Comparison of ENCODE assay signal across 8 cellular contexts in the genomic region with DNA sequence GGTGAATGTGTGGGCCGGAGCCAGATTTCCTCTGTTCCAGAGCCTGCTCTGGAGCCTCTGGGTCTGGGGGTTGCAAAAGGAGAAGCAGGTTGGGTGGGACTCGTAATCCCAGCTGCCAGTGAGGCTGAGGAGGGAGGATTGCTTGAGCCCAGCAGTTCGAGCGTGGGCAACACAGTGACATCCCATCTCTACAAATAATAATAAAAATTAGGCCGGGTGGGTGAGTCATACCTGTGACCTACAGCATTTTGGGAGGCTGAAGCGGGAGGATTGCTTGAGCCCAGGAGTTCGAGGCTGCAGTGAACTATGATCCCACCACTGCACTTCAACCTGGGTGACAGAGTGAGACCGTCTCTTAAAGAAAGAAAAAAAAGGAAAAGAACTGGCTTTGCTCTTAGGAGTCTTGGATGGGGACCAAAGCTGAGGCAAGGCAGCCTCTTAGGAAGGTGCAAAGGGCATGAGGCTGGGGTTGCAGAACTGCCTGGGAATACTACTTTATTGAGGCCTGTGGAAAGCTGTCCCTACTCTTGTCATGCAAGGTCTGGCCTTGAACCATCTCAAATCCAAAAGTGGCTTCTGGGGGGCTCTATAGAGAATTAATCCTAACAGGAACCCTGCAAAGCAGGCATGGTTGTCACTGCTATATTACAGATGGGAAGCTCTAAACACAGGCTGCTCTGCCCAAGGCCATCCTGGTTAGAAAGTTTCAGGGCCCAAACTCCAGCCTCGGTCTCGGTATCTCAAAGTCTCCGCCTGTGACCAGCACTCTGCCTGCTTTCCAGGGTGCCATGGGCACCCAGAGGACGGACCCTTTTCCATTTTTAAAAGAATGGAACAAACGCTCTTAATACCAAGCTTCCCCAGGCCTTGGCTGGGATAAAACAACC. TPM values are rescaled to one million over a fixed set of nuclear protein-coding genes. Genes with fewer than 3 reads are reported as not detected.
A peak's percentile ranks its signal among the peaks of the same experiment; 100 is the strongest.
DNase-seq lines count a peak whose midpoint lies in the region; ATAC-seq, FAIRE-seq and TF ChIP-seq lines count a peak whose summit lies in the region.

No MANE protein-coding gene starts in this region.

- H3K9me3 ChIP-seq in CD8-positive, alpha-beta memory T cell (ENCODE audit: low read length), result no peaks in the 10 kb centered on the region
- H3K9me3 ChIP-seq in Panc1 (ENCODE audit: control insufficient read depth, insufficient read depth, low read depth, low read length) (no peaks in the 10 kb centered on the region), H1 (ENCODE audit: insufficient read depth in 2 of 2, low read depth in 1 of 2, low read length in 1 of 2) (no peaks in the 10 kb centered on the region)

- TF ChIP-seq POLR2A in H1 (IDR thresholded peaks at IDR 0.05; ENCODE audit: control extremely low read depth in 1 of 2, low read depth in 2 of 2, low read length in 2 of 2), result no peak

- H4K5ac ChIP-seq in H1 (ENCODE audit: insufficient read length, low read depth, low read length), result no peak overlapping the region

- H2BK15ac ChIP-seq in H1 (ENCODE audit: low read length), result no peak overlapping the region

- no peaks in the 10 kb centered on the region; a peak in 1 of 4 replicates for H3K79me2 ChIP-seq in H1 (ENCODE audit: control insufficient read depth in 1 of 2, insufficient read depth in 2 of 2, low read length in 2 of 2)

- H3K4ac ChIP-seq in H1 (replicated peaks; ENCODE audit: insufficient read length, low read depth, low read length), result no peak overlapping the region

- H2AFZ ChIP-seq in H1 (ENCODE audit: low read length), result no peak overlapping the region

- H3K27me3 Mint-ChIP-seq in CD8-positive, alpha-beta memory T cell, result peaks cover 0 to 2% of the 10 kb centered on the region in 2 donors
- H3K27me3 Mint-ChIP-seq in natural killer cell (ENCODE audit: low read depth in 2 of 2), result no peaks in the 10 kb centered on the region

- peaks cover 47 to 53% (median 52%) of the 10 kb centered on the region in 3 donors for H3K4me1 Mint-ChIP-seq in CD8-positive, alpha-beta memory T cell
- H3K4me1 Mint-ChIP-seq in natural killer cell, result peaks cover 49 to 51% of the 10 kb centered on the region in 2 donors

- FAIRE-seq in H1 (lab: Jason Lieb, UNC), result no peak

- H3K9ac ChIP-seq in H1 (replicated peaks in 1 of 4; ENCODE audit: extremely low read depth in 1 of 4, low read depth in 3 of 4, low read length in 3 of 4), result peak overlapping the region; percentile 24 to 62 (median 56); a peak in 6 of 7 replicates

- no peak overlapping the region for H3K56ac ChIP-seq in H1 (replicated peaks; ENCODE audit: insufficient read length, low read depth, low read length)

- TF ChIP-seq EP300 in H1 (IDR thresholded peaks at IDR 0.05; ENCODE audit: borderline replicate concordance in 1 of 2, low read depth in 2 of 2, low read length in 2 of 2), result no peak

- H3K23ac ChIP-seq in H1 (ENCODE audit: insufficient read length), result no peak overlapping the region

- peaks cover 46% of the 10 kb centered on the region for H3K4me1 ChIP-seq in CD8-positive, alpha-beta memory T cell (ENCODE audit: insufficient read depth, low read length)
- H3K4me1 ChIP-seq in Panc1 (ENCODE audit: control insufficient read depth, insufficient read depth, low read length), result peaks cover 15% of the 10 kb centered on the region
- peaks cover 0 to 4% (median 2%) of the 10 kb centered on the region in 4 experiments; a peak in 3 of 7 replicates for H3K4me1 ChIP-seq in H1 (replicated peaks in 1 of 4; ENCODE audit: control insufficient read depth in 3 of 4, insufficient read depth in 4 of 4, low read length in 3 of 4)

- H2BK120ac ChIP-seq in H1 (replicated peaks; ENCODE audit: low read depth, low read length), result no peak overlapping the region

- no peak overlapping the region for H2BK12ac ChIP-seq in H1 (ENCODE audit: low read depth, low read length)

- POLR2A ChIA-PET in CD8-positive, alpha-beta memory T cell (lab: Charles Lee), result interaction anchor here (0.6 to 6.2 kb wide), 8 partner anchors 24 to 227 kb away, joined by 3 to 60 read pairs (median 10); partner anchors contain the start of genes PLEKHF1, POP4 and URI1
- POLR2A ChIA-PET in Panc1 (lab: Charles Lee), result interaction anchor here (0.6 to 0.7 kb wide), 2 partner anchors 8 to 17 kb away, joined by 9 read pairs; no protein-coding TSS in a partner anchor
- POLR2A ChIA-PET in H1 (lab: Charles Lee; ENCODE audit: partially characterized antibody), result interaction anchor here (0.6 to 4.4 kb wide), 8 partner anchors 9 to 104 kb away, joined by 3 to 17 read pairs (median 4); no protein-coding TSS in a partner anchor

- 78% methylated on average over 13 of the region's 13 CpGs; no CpG with 5 or more reads in 1 of the 2 experiments for WGBS in H1 (ENCODE audit: extremely low coverage in 1 of 2, insufficient coverage in 1 of 2, insufficient read length in 1 of 2, insufficient replicate concordance in 2 of 2, low coverage in 1 of 2, low lambda C conversion rate in 2 of 2, missing lambda C conversion rate in 1 of 2), 2 experiments

- peak overlapping the region; percentile 88 to 95 (median 91) for H3K4me3 Mint-ChIP-seq in CD8-positive, alpha-beta memory T cell
- H3K4me3 Mint-ChIP-seq in natural killer cell, result peak overlapping the region; percentile 95

- TF ChIP-seq RAD21 in H1 (IDR thresholded peaks at IDR 0.05 in 1 of 2, conservative IDR thresholded peaks at IDR 0.05 in 1 of 2; ENCODE audit: low read depth in 2 of 2, low read length in 2 of 2), result no peak

- in situ Hi-C loops in Panc1 (cut with HindIII; ENCODE audit: low pct_unique_long_range_greater_than_20kb, low sequenced_read_pairs), result no loop called here

- H3K27ac Mint-ChIP-seq in CD8-positive, alpha-beta memory T cell, result peak overlapping the region; percentile 93 to 97 (median 96)
- H3K27ac Mint-ChIP-seq in natural killer cell, result peak overlapping the region; percentile 75 to 88

- H3K4me3 ChIP-seq in CD8-positive, alpha-beta memory T cell (ENCODE audit: low read length), result peak overlapping the region; percentile 83
- H3K4me3 ChIP-seq in Panc1 (ENCODE audit: low read depth in 2 of 2, low read length in 2 of 2) (peak overlapping the region; percentile 76 to 78), H1 (ENCODE audit: extremely low read depth in 1 of 4, insufficient read depth in 2 of 4, low read depth in 3 of 4, low read length in 4 of 4) (peak overlapping the region; percentile 62 to 75 (median 66))

- H3K36me3 Mint-ChIP-seq in CD8-positive, alpha-beta memory T cell, result peaks cover 0 to 3% (median 0%) of the 10 kb centered on the region in 3 donors
- H3K36me3 Mint-ChIP-seq in natural killer cell, result no peaks in the 10 kb centered on the region

- H3K4me2 ChIP-seq in H1 (ENCODE audit: insufficient read depth in 1 of 2, low read depth in 2 of 2, low read length in 2 of 2), result peak overlapping the region; percentile 73 to 74

- peak overlapping the region; percentile 35; the same call in 1 of the 2 replicates for H2BK5ac ChIP-seq in H1 (ENCODE audit: low read depth, low read length)

- H2BK20ac ChIP-seq in H1 (ENCODE audit: low read length), result no peak overlapping the region

- no peak overlapping the region for H4K8ac ChIP-seq in H1 (ENCODE audit: extremely low read depth, insufficient read depth, low read length)

- peak overlapping the region; percentile 61 for H4K91ac ChIP-seq in H1 (replicated peaks; ENCODE audit: insufficient read length, low read length)

- CTCF ChIA-PET in CD8-positive, alpha-beta memory T cell (lab: Charles Lee), result interaction anchor here (0.7 to 9.3 kb wide), 34 partner anchors 9 to 198 kb away, joined by 3 to 175 read pairs (median 6); partner anchors contain the start of genes PLEKHF1 and POP4
- CTCF ChIA-PET in Panc1 (lab: Charles Lee) (interaction anchor here (0.7 to 2.0 kb wide), 9 partner anchors 9 to 164 kb away, joined by 3 to 14 read pairs (median 4); no protein-coding TSS in a partner anchor), H1 (lab: Charles Lee; ENCODE audit: partially characterized antibody) (interaction anchor here (0.6 to 5.7 kb wide), 50 partner anchors 8 to 612 kb away, joined by 3 to 52 read pairs (median 4); no protein-coding TSS in a partner anchor)

- peak overlapping the region; percentile 95 for H3K27ac ChIP-seq in CD8-positive, alpha-beta memory T cell (ENCODE audit: low read depth, low read length)
- H3K27ac ChIP-seq in Panc1 (ENCODE audit: low read length), result peak overlapping the region; percentile 96
- 0 out of 2 replicates have a peak overlapping the region, but pooled peaks have one; percentile 47 for H3K27ac ChIP-seq in H1 (ENCODE audit: low read depth, low read length)

- no peak overlapping the region for H3K14ac ChIP-seq in H1 (ENCODE audit: insufficient read length)

- TSS peak; percentile 96 for BruUV-seq in Panc1 (replicated peaks; lab: Mats Ljungman, UMichigan)

- no peaks in the 10 kb centered on the region for H4K20me1 ChIP-seq in H1 (replicated peaks in 1 of 2; ENCODE audit: control insufficient read depth in 1 of 2, insufficient read depth in 2 of 2, low read length in 2 of 2)

- no peak for DNase-seq in CD8-positive, alpha-beta memory T cell
- DNase-seq in Panc1 (ENCODE audit: low read depth, low spot score) (no peak), H1 (ENCODE audit: low read depth in 1 of 2, low spot score in 2 of 2) (no peak), natural killer cell (no peak), RPMI8226 (no peak)
- DNase-seq in stimulated activated naive CD4-positive, alpha-beta T cell treated with Interleukin-2 at 50 U/mL for 16 hours (lab: John Stamatoyannopoulos, UW), result no peak

- peak overlapping the region; percentile 71; the same call in 1 of the 2 replicates for H3K18ac ChIP-seq in H1 (ENCODE audit: extremely low read depth, low read length)

- H3K23me2 ChIP-seq in H1 (ENCODE audit: low read depth, low read length), result peaks cover 2% of the 10 kb centered on the region; the same call in 1 of the 2 replicates

- intact Hi-C loops in Panc1 (cut with micrococcal nuclease; ENCODE audit: unreplicated experiment) (loop anchor here (1.0 kb wide), 2 partner anchors 22 to 106 kb away; no protein-coding TSS in a partner anchor), natural killer cell (cut with micrococcal nuclease) (loop anchor here (1.0 kb wide), 2 partner anchors 22 to 106 kb away; no protein-coding TSS in a partner anchor)

- H3K27me3 ChIP-seq in CD8-positive, alpha-beta memory T cell (ENCODE audit: insufficient read depth, low read length, poor library complexity, severe bottlenecking), result no peaks in the 10 kb centered on the region
- H3K27me3 ChIP-seq in Panc1 (ENCODE audit: control insufficient read depth, insufficient read depth, low read length) (no peaks in the 10 kb centered on the region), H1 (replicated peaks in 1 of 4; ENCODE audit: control insufficient read depth in 3 of 4, extremely low read depth in 1 of 4, insufficient read depth in 3 of 4, low read length in 3 of 4) (no peaks in the 10 kb centered on the region)

- no peaks in the 10 kb centered on the region for H3K36me3 ChIP-seq in CD8-positive, alpha-beta memory T cell (ENCODE audit: insufficient read depth, low read length)
- no peaks in the 10 kb centered on the region for H3K36me3 ChIP-seq in Panc1 (ENCODE audit: control insufficient read depth, insufficient read depth, low read length)
- H3K36me3 ChIP-seq in H1 (ENCODE audit: control insufficient read depth in 2 of 4, insufficient read depth in 4 of 4, low read length in 3 of 4), result no peaks in the 10 kb centered on the region

- H3K9me3 Mint-ChIP-seq in CD8-positive, alpha-beta memory T cell, result no peaks in the 10 kb centered on the region
- H3K9me3 Mint-ChIP-seq in natural killer cell, result no peaks in the 10 kb centered on the region

- ATAC-seq in GM21723 (IDR thresholded peaks at IDR 0.05; ENCODE audit: unreplicated experiment) (peak; percentile 8), Panc1 (peak; percentile 55), natural killer cell (peak; percentile 2 to 17 (median 10)), GM18868 (IDR thresholded peaks at IDR 0.05; ENCODE audit: unreplicated experiment) (no peak)

- no peaks in the 10 kb centered on the region; the same call in none of the 2 replicates for H3K79me1 ChIP-seq in H1 (ENCODE audit: low read depth, low read length)

- no peak overlapping the region for H2AK5ac ChIP-seq in H1 (ENCODE audit: low read depth, low read length)

- TF ChIP-seq CTCF in Panc1 (IDR thresholded peaks at IDR 0.05) (no peak), H1 (IDR thresholded peaks at IDR 0.05; ENCODE audit: control extremely low read depth in 1 of 3, insufficient read depth in 1 of 3, low read depth in 1 of 3, low read length in 3 of 3) (no peak), natural killer cell (IDR thresholded peaks at IDR 0.05) (no peak)

RNA-seq across cellular contexts. Expression of gene C19orf12, which starts 0.9 kb away (rescaled TPM):
- total RNA-seq in CD8-positive, alpha-beta memory T cell, result 10 to 100 TPM; 32.3 to 35.3 TPM
- 33.0 TPM for polyA plus RNA-seq in CD8-positive, alpha-beta memory T cell
- 43.4 TPM for total RNA-seq in Panc1 (2021; ENCODE audit: unreplicated experiment)
- 46.7 TPM for polyA plus RNA-seq in Panc1 (2012; ENCODE audit: insufficient read length)
- total RNA-seq in H1 (2021; fragmentation: NEBNext Ultra II Directional; extraction: Animal tissue kit (Norgen Biotek cat#: 25700)), result 11.9 and 14.5 TPM in 2 replicates
- 10.7 and 14.6 TPM in 2 replicates for polyA plus RNA-seq in H1 (2011; rRNA removed)
- polyA plus RNA-seq in H1 (2011; cell fraction: cytosol; rRNA removed), result 10.5 TPM
- polyA plus RNA-seq in H1 (2011; cell fraction: nucleus; rRNA removed), result 12.9 TPM
- polyA plus RNA-seq in H1 (2012, experiment 1 of 2), result 9.6 to 12.2 TPM (median 10.7 TPM) in 4 replicates
- polyA plus RNA-seq in H1 (2012, experiment 2 of 2), result 10.7 TPM
- 8.8 TPM for polyA plus RNA-seq in H1 (2013, experiment 1 of 2)
- polyA plus RNA-seq in H1 (2013, experiment 2 of 2), result 8.9 TPM
- polyA minus RNA-seq in H1 (2011; rRNA and poly(A)+ RNA removed), result 3.7 and 3.8 TPM in 2 replicates
- polyA minus RNA-seq in H1 (2011; cell fraction: cytosol; rRNA and poly(A)+ RNA removed), result 5.4 TPM
- polyA minus RNA-seq in H1 (2011; cell fraction: nucleus; rRNA and poly(A)+ RNA removed), result 7.5 TPM
- 10 to 100 TPM; 33.1 to 52.6 (median 47.5) TPM for total RNA-seq in natural killer cell

RNA-seq across cellular contexts. Expression of gene PLEKHF1, which starts 50.7 kb away (rescaled TPM):
- 10 to 100 TPM; 21.3 to 23.0 TPM for total RNA-seq in CD8-positive, alpha-beta memory T cell
- polyA plus RNA-seq in CD8-positive, alpha-beta memory T cell, result 57.7 TPM
- total RNA-seq in Panc1 (2021; ENCODE audit: unreplicated experiment) (22.4 TPM), natural killer cell (10 to 100 TPM; 53.0 to 81.8 (median 53.8) TPM)
- 31.8 TPM for polyA plus RNA-seq in Panc1 (2012; ENCODE audit: insufficient read length)
- 11.1 and 12.0 TPM in 2 replicates for total RNA-seq in H1 (2021; fragmentation: NEBNext Ultra II Directional; extraction: Animal tissue kit (Norgen Biotek cat#: 25700))
- polyA plus RNA-seq in H1 (2011; rRNA removed), result 18.4 and 21.8 TPM in 2 replicates
- polyA plus RNA-seq in H1 (2011; cell fraction: cytosol; rRNA removed), result 16.3 TPM
- polyA plus RNA-seq in H1 (2011; cell fraction: nucleus; rRNA removed), result 15.9 TPM
- 5.3 to 10.2 TPM (median 9.3 TPM) in 4 replicates for polyA plus RNA-seq in H1 (2012, experiment 1 of 2)
- polyA plus RNA-seq in H1 (2012, experiment 2 of 2), result 11.5 TPM
- polyA plus RNA-seq in H1 (2013, experiment 1 of 2), result 6.0 TPM
- polyA plus RNA-seq in H1 (2013, experiment 2 of 2), result 5.8 TPM
- 6.3 and 6.7 TPM in 2 replicates for polyA minus RNA-seq in H1 (2011; rRNA and poly(A)+ RNA removed)
- polyA minus RNA-seq in H1 (2011; cell fraction: cytosol; rRNA and poly(A)+ RNA removed), result 11.9 TPM
- polyA minus RNA-seq in H1 (2011; cell fraction: nucleus; rRNA and poly(A)+ RNA removed), result 18.6 TPM
